ENCODE assay signal across 18 cellular contexts in genomic region chr3:41863024-41863423, GRCh38.
DNase-seq lines count a peak whose midpoint lies in the region; ATAC-seq, FAIRE-seq and TF ChIP-seq lines count a peak whose summit lies in the region.
"Had no signal": no experiment of that assay in that cellular context is flagged by ENCODE, and none has a peak within 500 bp of the region (broad histone marks: within the 10 kb centered on the region; RNA-seq: fewer than 3 reads in every experiment).

No MANE protein-coding gene starts in this region.

- TF ChIP-seq RAD21 in HCT116 (IDR thresholded peaks at IDR 0.05; ENCODE audit: low read depth), result 0 out of 2 replicates have a peak, but pooled peaks have one; percentile 8
- no peak for TF ChIP-seq RAD21 in GM12878 (IDR thresholded peaks at IDR 0.05; ENCODE audit: insufficient read depth, low read depth, low read length)

- H4K20me1 ChIP-seq in HCT116 (ENCODE audit: insufficient read depth) (no peaks in the 10 kb centered on the region), GM12878 (ENCODE audit: control insufficient read depth, insufficient read depth) (no peaks in the 10 kb centered on the region), hepatocyte (ENCODE audit: insufficient read depth, poor library complexity, severe bottlenecking) (no peaks in the 10 kb centered on the region)

- H3K4me3 Mint-ChIP-seq in Calu3 (ENCODE audit: low read depth, unreplicated experiment), result no peak overlapping the region
- no peak overlapping the region for H3K4me3 Mint-ChIP-seq in activated CD4-positive, alpha-beta memory T cell treated with anti-CD3 and anti-CD28 coated beads for 36 hours
- H3K4me3 Mint-ChIP-seq: activated CD8-positive, alpha-beta T cell treated with anti-CD3 and anti-CD28 coated beads, Interleukin-2, amount 10 ng/mL, durations not matched to agents 7 days and 5 days; activated T-helper 17 cell treated with anti-CD3 and anti-CD28 coated beads, Interleukin-2, amount 50 U/mL, for 72 hours had no signal

- ATAC-seq in HCT116 (peak; percentile 92), GM12878 (peak; percentile 62)
- ATAC-seq: activated CD8-positive, alpha-beta T cell treated with anti-CD3 and anti-CD28 coated beads, Interleukin-2, amount 10 ng/mL, durations not matched to agents 7 days and 5 days; activated T-helper 17 cell treated with anti-CD3 and anti-CD28 coated beads, Interleukin-2, amount 50 U/mL, for 72 hours had no signal

- POLR2A ChIA-PET in HCT116 (lab: Charles Lee) (no interaction called here), GM12878 (lab: Charles Lee) (no interaction called here)
- POLR2A ChIA-PET in activated CD4-positive, alpha-beta memory T cell treated with anti-CD3 and anti-CD28 coated beads for 36 hours (lab: Charles Lee), result no interaction called here

- no peaks in the 10 kb centered on the region for H3K27me3 ChIP-seq in HCT116 (ENCODE audit: insufficient read depth, low read length)
- no peaks in the 10 kb centered on the region for H3K27me3 ChIP-seq in GM12878 (replicated peaks in 1 of 2; ENCODE audit: control insufficient read depth in 2 of 2, insufficient read depth in 2 of 2, low read length in 1 of 2)
- no peaks in the 10 kb centered on the region for H3K27me3 ChIP-seq in uterus
- H3K27me3 ChIP-seq in hepatocyte, result no peaks in the 10 kb centered on the region

- CTCF ChIA-PET in Calu3 (lab: Charles Lee), result no interaction called here
- CTCF ChIA-PET in HCT116 (lab: Charles Lee), result no interaction called here
- CTCF ChIA-PET in GM12878 (lab: Yijun Ruan, JAX), result no interaction called here
- CTCF ChIA-PET in activated CD4-positive, alpha-beta memory T cell treated with anti-CD3 and anti-CD28 coated beads for 36 hours (lab: Charles Lee), result no interaction called here

- no TSS peak for BruUV-seq in Calu3 (replicated peaks; lab: Mats Ljungman, UMichigan)
- BruUV-seq in HCT116 (replicated peaks; lab: Mats Ljungman, UMichigan), result no TSS peak
- no TSS peak for BruUV-seq in GM12878 (replicated peaks; lab: Mats Ljungman, UMichigan)

- H3K4me2 ChIP-seq in HCT116 (ENCODE audit: low read length) (no peak overlapping the region), GM12878 (ENCODE audit: control insufficient read depth, insufficient read depth) (no peak overlapping the region), hepatocyte (no peak overlapping the region)
- H3K4me2 ChIP-seq: SK-N-SH had no signal

- no peak overlapping the region for H3K27ac Mint-ChIP-seq in Calu3 (ENCODE audit: unreplicated experiment)
- H3K27ac Mint-ChIP-seq in activated CD4-positive, alpha-beta memory T cell treated with anti-CD3 and anti-CD28 coated beads for 36 hours, result no peak overlapping the region
- H3K27ac Mint-ChIP-seq: activated CD8-positive, alpha-beta T cell treated with anti-CD3 and anti-CD28 coated beads, Interleukin-2, amount 10 ng/mL, durations not matched to agents 7 days and 5 days; activated T-helper 17 cell treated with anti-CD3 and anti-CD28 coated beads, Interleukin-2, amount 50 U/mL, for 72 hours had no signal

- H3K4me1 ChIP-seq in HCT116 (ENCODE audit: control insufficient read depth in 1 of 2, insufficient read depth in 2 of 2, low read length in 2 of 2) (no peaks in the 10 kb centered on the region), GM12878 (ENCODE audit: control insufficient read depth, insufficient read depth, low read length) (no peaks in the 10 kb centered on the region), uterus (no peaks in the 10 kb centered on the region), hepatocyte (ENCODE audit: insufficient read depth) (no peaks in the 10 kb centered on the region)

- H3K36me3 ChIP-seq in HCT116 (ENCODE audit: control insufficient read depth in 1 of 2, insufficient read depth in 2 of 2, low read length in 2 of 2) (no peaks in the 10 kb centered on the region; a peak in 1 of 4 replicates), GM12878 (ENCODE audit: control insufficient read depth in 2 of 2, insufficient read depth in 2 of 2, low read length in 1 of 2) (no peaks in the 10 kb centered on the region), uterus (no peaks in the 10 kb centered on the region), hepatocyte (replicated peaks; ENCODE audit: insufficient read depth, low read depth) (no peaks in the 10 kb centered on the region)
- H3K36me3 ChIP-seq: thoracic aorta had no signal

- intact Hi-C loops in Calu3 (cut with micrococcal nuclease; ENCODE audit: unreplicated experiment) (no loop called here), HCT116 (cut with micrococcal nuclease) (loop anchor here (5.0 kb wide), 2 partner anchors 161 to 1281 kb away; no protein-coding TSS in a partner anchor), GM12878 (cut with micrococcal nuclease; ENCODE audit: unreplicated experiment) (no loop called here), uterus (cut with DNase I; ENCODE audit: low total_unique reads) (no loop called here)
- intact Hi-C loops in activated CD4-positive, alpha-beta memory T cell treated with anti-CD3 and anti-CD28 coated beads for 36 hours (cut with micrococcal nuclease), result no loop called here

- in situ Hi-C loops in GM12878 (cut with MboI), result no loop called here

- no peaks in the 10 kb centered on the region for H3K9me3 Mint-ChIP-seq in Calu3 (ENCODE audit: low read depth, unreplicated experiment)
- no peaks in the 10 kb centered on the region for H3K9me3 Mint-ChIP-seq in activated CD4-positive, alpha-beta memory T cell treated with anti-CD3 and anti-CD28 coated beads for 36 hours

- SMC1A ChIA-PET in GM12878 (lab: Charles Lee; ENCODE audit: uncharacterized antibody, unreplicated experiment), result no interaction called here

- no peak for TF ChIP-seq EP300 in GM12878 (IDR thresholded peaks at IDR 0.05; ENCODE audit: borderline replicate concordance in 1 of 2, control insufficient read depth in 1 of 2, low read depth in 2 of 2, low read length in 2 of 2)

- H3K4me3 ChIP-seq in HCT116 (replicated peaks in 1 of 2; ENCODE audit: low read depth in 1 of 2, low read length in 2 of 2), result no peak overlapping the region
- no peak overlapping the region for H3K4me3 ChIP-seq in GM12878
- no peak overlapping the region for H3K4me3 ChIP-seq in uterus
- H3K4me3 ChIP-seq in hepatocyte, result no peak overlapping the region
- H3K4me3 ChIP-seq: thoracic aorta had no signal

- no peaks in the 10 kb centered on the region for H3K36me3 Mint-ChIP-seq in Calu3 (ENCODE audit: insufficient read depth, unreplicated experiment)
- H3K36me3 Mint-ChIP-seq in activated CD4-positive, alpha-beta memory T cell treated with anti-CD3 and anti-CD28 coated beads for 36 hours, result peaks cover 17% of the 10 kb centered on the region

- H3K27ac ChIP-seq in HCT116 (ENCODE audit: low read depth, low read length) (no peak overlapping the region), GM12878 (ENCODE audit: control insufficient read depth, insufficient read depth) (no peak overlapping the region), uterus (no peak overlapping the region), hepatocyte (no peak overlapping the region)
- H3K27ac ChIP-seq: thoracic aorta had no signal

- no peak for FAIRE-seq in GM12878 (lab: Jason Lieb, UNC)
- FAIRE-seq: H54 had no signal

- TF ChIP-seq CTCF in Calu3 (IDR thresholded peaks at IDR 0.05; ENCODE audit: unreplicated experiment) (no peak), HCT116 (IDR thresholded peaks at IDR 0.05 in 2 of 3, conservative IDR thresholded peaks at IDR 0.05 in 1 of 3; ENCODE audit: borderline replicate concordance in 1 of 3, insufficient read depth in 1 of 3, low read depth in 2 of 3, low read length in 2 of 3) (peak in 2 of 3 experiments; percentile 39 to 44; a peak in 4 of 6 replicates), GM12878 (IDR thresholded peaks at IDR 0.05 in 2 of 3, conservative IDR thresholded peaks at IDR 0.05 in 1 of 3; ENCODE audit: control insufficient read depth in 2 of 3, extremely low read depth in 1 of 3, insufficient read depth in 1 of 3, low read depth in 3 of 3, low read length in 3 of 3) (0 out of 6 replicates have a peak, but pooled peaks of 1 of the 3 experiments have one; percentile 10), uterus (IDR thresholded peaks at IDR 0.05) (no peak), hepatocyte (IDR thresholded peaks at IDR 0.05; ENCODE audit: poor library complexity) (no peak)

- H3K79me2 ChIP-seq in HCT116 (ENCODE audit: insufficient read depth, low read length), result no peaks in the 10 kb centered on the region
- H3K79me2 ChIP-seq in GM12878 (ENCODE audit: control insufficient read depth, insufficient read depth, low read length), result no peaks in the 10 kb centered on the region
- no peaks in the 10 kb centered on the region for H3K79me2 ChIP-seq in hepatocyte

- H3K9me2 ChIP-seq in HCT116 (ENCODE audit: insufficient read depth), result no peaks in the 10 kb centered on the region
- H3K9me2 ChIP-seq in hepatocyte (replicated peaks; ENCODE audit: insufficient read depth), result no peaks in the 10 kb centered on the region
- H3K9me2 ChIP-seq: SK-N-SH had no signal

- H3K4me1 Mint-ChIP-seq in Calu3 (ENCODE audit: low read depth, unreplicated experiment), result no peaks in the 10 kb centered on the region
- no peaks in the 10 kb centered on the region for H3K4me1 Mint-ChIP-seq in activated CD4-positive, alpha-beta memory T cell treated with anti-CD3 and anti-CD28 coated beads for 36 hours (ENCODE audit: low read depth)
- H3K4me1 Mint-ChIP-seq: activated T-helper 17 cell treated with anti-CD3 and anti-CD28 coated beads, Interleukin-2, amount 50 U/mL, for 72 hours had no signal

- H2AFZ ChIP-seq in HCT116 (ENCODE audit: low read depth, low read length, poor library complexity, severe bottlenecking) (no peak overlapping the region), GM12878 (ENCODE audit: control insufficient read depth, low read depth, low read length) (no peak overlapping the region), hepatocyte (no peak overlapping the region)

- H3K27me3 Mint-ChIP-seq in Calu3 (ENCODE audit: unreplicated experiment), result no peaks in the 10 kb centered on the region
- no peaks in the 10 kb centered on the region for H3K27me3 Mint-ChIP-seq in activated CD4-positive, alpha-beta memory T cell treated with anti-CD3 and anti-CD28 coated beads for 36 hours
- H3K27me3 Mint-ChIP-seq: activated T-helper 17 cell treated with anti-CD3 and anti-CD28 coated beads, Interleukin-2, amount 50 U/mL, for 72 hours had no signal

- RAD21 ChIA-PET in HCT116 (lab: Charles Lee; ENCODE audit: low non-redundant PET in 1 of 2, low total read pairs in 2 of 2, uncharacterized antibody in 2 of 2, unreplicated experiment in 2 of 2) (no interaction called here), GM12878 (lab: Charles Lee; ENCODE audit: unreplicated experiment) (no interaction called here)

- no peak for TF ChIP-seq POLR2A in HCT116 (IDR thresholded peaks at IDR 0.05; ENCODE audit: borderline replicate concordance, extremely low read depth, insufficient read depth, insufficient read length)
- TF ChIP-seq POLR2A in GM12878 (IDR thresholded peaks at IDR 0.05; ENCODE audit: low read depth, low read length), result no peak
- no peak for TF ChIP-seq POLR2A in uterus (IDR thresholded peaks at IDR 0.05)

- H3K9ac ChIP-seq in HCT116 (ENCODE audit: low read length) (no peak overlapping the region), GM12878 (ENCODE audit: control insufficient read depth, insufficient read depth, low read length) (no peak overlapping the region)
- H3K9ac ChIP-seq: SK-N-SH had no signal

- no peaks in the 10 kb centered on the region for H3K9me3 ChIP-seq in HCT116 (ENCODE audit: control insufficient read depth in 1 of 2, insufficient read depth in 1 of 2, low read depth in 1 of 2, low read length in 2 of 2)
- no peaks in the 10 kb centered on the region for H3K9me3 ChIP-seq in GM12878 (replicated peaks; ENCODE audit: control insufficient read depth, insufficient read depth, low read length)
- no peaks in the 10 kb centered on the region for H3K9me3 ChIP-seq in uterus
- H3K9me3 ChIP-seq in hepatocyte (ENCODE audit: low read depth), result no peaks in the 10 kb centered on the region
- H3K9me3 ChIP-seq: SK-N-SH, thoracic aorta had no signal

- 73% methylated on average over 1 of the region's 1 CpG for WGBS in GM12878 (ENCODE audit: insufficient coverage, insufficient replicate concordance, low lambda C conversion rate, missing lambda C conversion rate)
- 100% methylated on average over 1 of the region's 1 CpG for WGBS in hepatocyte (ENCODE audit: low lambda C conversion rate, missing lambda C conversion rate)

- DNase-seq in Calu3, result peak; percentile 18
- peak; percentile 6 for DNase-seq in HCT116 (ENCODE audit: low read depth, low spot score)
- no peak for DNase-seq in GM12878 (ENCODE audit: low read depth, low spot score)
- DNase-seq in iPS DF 4.7 (ENCODE audit: extremely low read depth, low spot score), result peak; percentile 3
- DNase-seq in activated CD4-positive, alpha-beta memory T cell treated with anti-CD3 and anti-CD28 coated beads for 36 hours, result no peak
- DNase-seq in D341Med (ENCODE audit: low spot score), result no peak
- DNase-seq in uterus, result no peak
- DNase-seq in hepatocyte (ENCODE audit: low spot score), result no peak
- DNase-seq: activated CD8-positive, alpha-beta T cell treated with anti-CD3 and anti-CD28 coated beads, Interleukin-2, amount 10 ng/mL, durations not matched to agents 7 days and 5 days; cerebellar nuclear complex; kidney glomerular epithelial cell; NCI-H1105; occipital lobe; SK-N-SH; stimulated activated CD4-positive, alpha-beta T cell treated with anti-CD3 and anti-CD28 coated beads, Interleukin-4, amount 100 ng/mL, for 4 hours had no signal

Comparison
In these comparisons a context has a peak if more than half of its experiments do, and no peak if none do; other contexts are left out.
1. DNase-seq: peak in Calu3 (single experiment), HCT116 (single experiment) and iPS DF 4.7 (single experiment); none in GM12878 (single experiment), activated CD4-positive, alpha-beta memory T cell treated with anti-CD3 and anti-CD28 coated beads for 36 hours (single experiment), D341Med (single experiment), uterus (0 of 2) and hepatocyte (single experiment).
2. CTCF ChIP-seq: peak in HCT116 (2 of 3); none in Calu3 (single experiment), uterus (0 of 4) and hepatocyte (single experiment).